8 cellular contexts compared by ENCODE assay signal in genomic region chr4:17576932-17577659, GRCh38. TPM values are rescaled to one million over a fixed set of nuclear protein-coding genes. Genes with fewer than 3 reads are reported as not detected.
DNase-seq lines count a peak whose midpoint lies in the region; ATAC-seq and TF ChIP-seq lines count a peak whose summit lies in the region.

TSS of gene LAP3 (plus strand) at chr4:17577198. CDS start at chr4:17577466, 268 bp downstream.

- DNase-seq in NCI-H2196 (lab: John Stamatoyannopoulos, UW; ENCODE audit: unreplicated experiment): peak; percentile 96
- DNase-seq in WERI-Rb-1: peak; percentile 97
- peak; percentile 95 for DNase-seq in mammary epithelial cell

- 0% methylated on average over 1 of the region's 90 CpGs for WGBS in mammary epithelial cell (ENCODE audit: low coverage, missing lambda C conversion rate)

- peak within 1 kb of the TSS; percentile 86 for H3K9ac ChIP-seq in mammary epithelial cell (ENCODE audit: insufficient read depth, low read length)
- H3K9ac ChIP-seq in iPS-20b (ENCODE audit: low read depth, low read length): peak within 1 kb of the TSS; percentile 84; the same call in 1 of the 2 replicates

- H3K27me3 ChIP-seq in ACC112 (ENCODE audit: insufficient read depth, low read length): no peaks in the 10 kb centered on the region
- no peaks in the 10 kb centered on the region for H3K27me3 ChIP-seq in WERI-Rb-1 (ENCODE audit: insufficient read depth, low read depth, severe bottlenecking)
- no peaks in the 10 kb centered on the region for H3K27me3 ChIP-seq in mammary epithelial cell (ENCODE audit: insufficient read depth, low read length)
- peaks cover 7% of the 10 kb centered on the region; the same call in 1 of the 2 replicates for H3K27me3 ChIP-seq in iPS-20b (ENCODE audit: insufficient read depth, low read length)

- peak within 1 kb of the TSS; percentile 96 for H3K4me3 ChIP-seq in ACC112 (ENCODE audit: low read depth, low read length)
- H3K4me3 ChIP-seq in WERI-Rb-1 (ENCODE audit: low read depth, low read length): peak within 1 kb of the TSS; percentile 60
- H3K4me3 ChIP-seq in mammary epithelial cell (replicated peaks in 1 of 3; ENCODE audit: insufficient read depth in 1 of 3, low read depth in 2 of 3, low read length in 3 of 3): peak within 1 kb of the TSS; percentile 72 to 84 (median 72)
- peak within 1 kb of the TSS; percentile 90 for H3K4me3 ChIP-seq in iPS-20b (ENCODE audit: low read length)
- peak within 1 kb of the TSS; percentile 52 to 94 (median 74) for H3K4me3 ChIP-seq in skin epidermis

- no peaks in the 10 kb centered on the region for H4K20me1 ChIP-seq in mammary epithelial cell (ENCODE audit: insufficient read depth, low read length)

- intact Hi-C loops in mammary epithelial cell (cut with micrococcal nuclease): loop anchor here (1.0 to 5.0 kb wide), 3 partner anchors 28 to 445 kb away; partner anchors contain the start of genes DCAF16, LCORL and NCAPG

- H3K79me2 ChIP-seq in ACC112 (ENCODE audit: control insufficient read depth, insufficient read depth, low read length, unreplicated experiment) (peaks cover 45% of the 10 kb centered on the region), mammary epithelial cell (ENCODE audit: insufficient read depth, low read length) (peaks cover 20% of the 10 kb centered on the region)

- no TSS peak for BruUV-seq in mammary epithelial cell (replicated peaks; lab: Mats Ljungman, UMichigan)

- H3K4me1 ChIP-seq in ACC112 (ENCODE audit: control insufficient read depth, insufficient read depth, low read length, unreplicated experiment) (peaks cover 37% of the 10 kb centered on the region), mammary epithelial cell (ENCODE audit: insufficient read depth, low read length) (peaks cover 6% of the 10 kb centered on the region), iPS-20b (ENCODE audit: insufficient read depth, low read length) (peaks cover 8% of the 10 kb centered on the region; the same call in 1 of the 2 replicates)

- ATAC-seq in GM18868 (IDR thresholded peaks at IDR 0.05; ENCODE audit: unreplicated experiment): peak; percentile 81
- peak; percentile 89 for ATAC-seq in HG03108 (IDR thresholded peaks at IDR 0.05; ENCODE audit: unreplicated experiment)

- TF ChIP-seq CTCF in WERI-Rb-1 (IDR thresholded peaks at IDR 0.05; ENCODE audit: low read depth, low read length) (no peak), mammary epithelial cell (conservative IDR thresholded peaks at IDR 0.05 in 1 of 2, IDR thresholded peaks at IDR 0.05 in 1 of 2; ENCODE audit: extremely low read depth in 1 of 2, insufficient read depth in 1 of 2, low read depth in 1 of 2, low read length in 2 of 2) (no peak)

- in situ Hi-C loops in mammary epithelial cell (cut with MboI; ENCODE audit: low sequenced_read_pairs in 2 of 2): loop anchor here in 1 of 2 donors (25.0 kb wide), 1 partner anchor 235 kb away; the partner anchor contains the start of genes DCAF16 and NCAPG

- H3K27ac ChIP-seq in ACC112 (ENCODE audit: low read depth, low read length): peak within 1 kb of the TSS; percentile 91
- H3K27ac ChIP-seq in WERI-Rb-1: peak within 1 kb of the TSS; percentile 74
- H3K27ac ChIP-seq in mammary epithelial cell (ENCODE audit: insufficient read depth, low read depth, low read length): peak within 1 kb of the TSS; percentile 89
- no peak within 1 kb of the TSS for H3K27ac ChIP-seq in iPS-20b (ENCODE audit: low read length)
- peak within 1 kb of the TSS; percentile 80 to 99 (median 92) for H3K27ac ChIP-seq in skin epidermis

- H3K9me3 ChIP-seq in WERI-Rb-1 (ENCODE audit: severe bottlenecking): no peaks in the 10 kb centered on the region
- no peaks in the 10 kb centered on the region for H3K9me3 ChIP-seq in mammary epithelial cell (replicated peaks; ENCODE audit: insufficient read depth, low read length)
- H3K9me3 ChIP-seq in iPS-20b (ENCODE audit: insufficient read depth, low read depth, low read length): no peaks in the 10 kb centered on the region

- peak within 1 kb of the TSS; percentile 35 for H2AFZ ChIP-seq in ACC112 (ENCODE audit: low read length, unreplicated experiment)
- H2AFZ ChIP-seq in mammary epithelial cell (ENCODE audit: low read depth, low read length): peak within 1 kb of the TSS; percentile 83

- dilution Hi-C loops in mammary epithelial cell (cut with HindIII; ENCODE audit: low sequenced_read_pairs): loop anchor here (5.0 kb wide), 1 partner anchor 35 kb away; the partner anchor contains the start of gene MED28

- H3K36me3 ChIP-seq in ACC112 (ENCODE audit: insufficient read depth, low read length): peaks cover 19% of the 10 kb centered on the region
- peaks cover 19% of the 10 kb centered on the region for H3K36me3 ChIP-seq in WERI-Rb-1
- H3K36me3 ChIP-seq in mammary epithelial cell (ENCODE audit: insufficient read depth, low read length): peaks cover 7% of the 10 kb centered on the region
- peaks cover 17% of the 10 kb centered on the region for H3K36me3 ChIP-seq in iPS-20b (ENCODE audit: insufficient read depth, low read depth, low read length)

- H3K4me2 ChIP-seq in mammary epithelial cell (ENCODE audit: insufficient read depth, low read depth, low read length): peak within 1 kb of the TSS; percentile 78

- CTCF ChIA-PET in mammary epithelial cell (lab: Charles Lee; ENCODE audit: low non-redundant PET): interaction anchor here (0.6 kb wide), 1 partner anchor 28 kb away, joined by 3 read pairs; no protein-coding TSS in a partner anchor

RNA-seq across cellular contexts. Expression of gene LAP3, which starts in this region (rescaled TPM):
- total RNA-seq in mammary epithelial cell: 10 to 100 TPM; 36.1 to 69.5 TPM
- 46.6 TPM for polyA plus RNA-seq in mammary epithelial cell
- 38.9 TPM for polyA minus RNA-seq in mammary epithelial cell
